In genomic region chr18:79982736-79983135, GRCh38 we compare ENCODE assay signal across 8 cellular contexts. TPM values are rescaled to one million over a fixed set of nuclear protein-coding genes. Genes with fewer than 3 reads are reported as not detected.
DNase-seq lines count a peak whose midpoint lies in the region; ATAC-seq and TF ChIP-seq lines count a peak whose summit lies in the region.

No MANE protein-coding gene starts in this region.

- no peak overlapping the region for H3K27ac Mint-ChIP-seq in activated B cell treated with CpG ODN at 0.5 μM for 24 hours

- peak overlapping the region in 2 of 4 donors; percentile 8 to 56 for H3K27ac ChIP-seq in tibial nerve

- H3K27me3 Mint-ChIP-seq in activated B cell treated with CpG ODN at 0.5 μM for 24 hours, result no peaks in the 10 kb centered on the region

- H3K27me3 ChIP-seq in tibial nerve, result no peaks in the 10 kb centered on the region

- intact Hi-C loops in activated B cell treated with CpG ODN at 0.5 μM for 24 hours (cut with micrococcal nuclease), result no loop called here

- H3K4me1 ChIP-seq in tibial nerve, result peaks cover 0 to 54% (median 11%) of the 10 kb centered on the region in 4 donors

- POLR2A ChIA-PET in activated B cell treated with CpG ODN at 0.5 μM for 24 hours (lab: Charles Lee), result interaction anchor here (1.5 kb wide), 1 partner anchor 50 kb away, joined by 3 read pairs; no protein-coding TSS in a partner anchor

- no peak for TF ChIP-seq CTCF in activated B cell treated with CpG ODN at 0.5 μM for 24 hours (IDR thresholded peaks at IDR 0.05)
- no peak for TF ChIP-seq CTCF in tibial nerve (IDR thresholded peaks at IDR 0.05)

- WGBS in tibial nerve, 2 donors, result 62 to 67% methylated on average over 6 of the region's 6 CpGs

- H3K4me3 ChIP-seq in tibial nerve, result no peak overlapping the region

- TF ChIP-seq POLR2A in tibial nerve (IDR thresholded peaks at IDR 0.05), result no peak

- H3K4me3 Mint-ChIP-seq in activated B cell treated with CpG ODN at 0.5 μM for 24 hours, result no peak overlapping the region

- ATAC-seq in activated B cell treated with CpG ODN at 0.5 μM for 24 hours (ENCODE audit: low read depth), result peak; percentile 31

- peaks cover 55% of the 10 kb centered on the region for H3K36me3 Mint-ChIP-seq in activated B cell treated with CpG ODN at 0.5 μM for 24 hours (ENCODE audit: low read depth)

- DNase-seq in AG08396 (ENCODE audit: low spot score) (peak; percentile 50), GF-D8 (lab: John Stamatoyannopoulos, UW) (peak; percentile 72), activated B cell treated with CpG ODN at 0.5 μM for 24 hours (no peak), hypothalamus (lab: John Stamatoyannopoulos, UW) (peak in 31 of 51 donors; percentile 7 to 71 (median 38)), NCI-H2227 (lab: John Stamatoyannopoulos, UW; ENCODE audit: unreplicated experiment) (no peak), DMS79 treated with DMSO at 0.1 percent for 48 hours (lab: John Stamatoyannopoulos, UW) (no peak), tibial nerve (ENCODE audit: low spot score in 2 of 2) (no peak)
- DNase-seq in activated CD4-positive, CD25-positive, alpha-beta regulatory T cell treated with anti-CD3 and anti-CD28 coated beads, Interleukin-2, amount 50 U/mL, for 72 hours, result no peak

- H3K36me3 ChIP-seq in tibial nerve, result peaks cover 0 to 31% (median 0%) of the 10 kb centered on the region in 3 donors

- H3K9me3 ChIP-seq in tibial nerve, result no peaks in the 10 kb centered on the region

- CTCF ChIA-PET in activated B cell treated with CpG ODN at 0.5 μM for 24 hours (lab: Charles Lee), result no interaction called here

- TF ChIP-seq EP300 in tibial nerve (IDR thresholded peaks at IDR 0.05), result no peak

- H3K4me1 Mint-ChIP-seq in activated B cell treated with CpG ODN at 0.5 μM for 24 hours, result peaks cover 53% of the 10 kb centered on the region

- no peaks in the 10 kb centered on the region for H3K9me3 Mint-ChIP-seq in activated B cell treated with CpG ODN at 0.5 μM for 24 hours

RNA-seq across cellular contexts. Expression of gene TXNL4A, which starts 5.6 kb away (rescaled TPM):
- total RNA-seq in activated B cell treated with CpG ODN at 0.5 μM for 24 hours (94.7 and 96.9 TPM in 2 replicates), tibial nerve (10 to 100 TPM; 19.0 to 34.9 (median 32.5) TPM)

RNA-seq across cellular contexts. Expression of gene HSBP1L1, which starts 18.3 kb away (rescaled TPM):
- total RNA-seq in activated B cell treated with CpG ODN at 0.5 μM for 24 hours (0.98 and 2.5 TPM in 2 replicates), tibial nerve (10 to 100 TPM; 18.0 to 35.4 (median 29.7) TPM)

RNA-seq across cellular contexts. Expression of gene SLC66A2, which starts 31.3 kb away (rescaled TPM):
- total RNA-seq in activated B cell treated with CpG ODN at 0.5 μM for 24 hours, result 32.3 and 36.4 TPM in 2 replicates
- 100 to 1,000 TPM; 112 to 361 (median 222) TPM for total RNA-seq in tibial nerve

RNA-seq across cellular contexts. Expression of gene RBFA, which starts 51.5 kb away (rescaled TPM):
- total RNA-seq in activated B cell treated with CpG ODN at 0.5 μM for 24 hours, result 21.6 and 23.3 TPM in 2 replicates
- 10 to 100 TPM; 33.3 to 36.1 (median 33.6) TPM for total RNA-seq in tibial nerve

Comparison
In these comparisons a context has a peak if more than half of its experiments do, and no peak if none do; other contexts are left out.
1. DNase-seq: peak in AG08396 (single experiment), GF-D8 (single experiment) and hypothalamus (31 of 51); none in activated B cell treated with CpG ODN at 0.5 μM for 24 hours (single experiment), activated CD4-positive, CD25-positive, alpha-beta regulatory T cell treated with anti-CD3 and anti-CD28 coated beads, Interleukin-2, amount 50 U/mL, for 72 hours (single experiment), NCI-H2227 (single experiment), DMS79 treated with DMSO at 0.1 percent for 48 hours (single experiment) and tibial nerve (0 of 2).